In the genomic region with DNA sequence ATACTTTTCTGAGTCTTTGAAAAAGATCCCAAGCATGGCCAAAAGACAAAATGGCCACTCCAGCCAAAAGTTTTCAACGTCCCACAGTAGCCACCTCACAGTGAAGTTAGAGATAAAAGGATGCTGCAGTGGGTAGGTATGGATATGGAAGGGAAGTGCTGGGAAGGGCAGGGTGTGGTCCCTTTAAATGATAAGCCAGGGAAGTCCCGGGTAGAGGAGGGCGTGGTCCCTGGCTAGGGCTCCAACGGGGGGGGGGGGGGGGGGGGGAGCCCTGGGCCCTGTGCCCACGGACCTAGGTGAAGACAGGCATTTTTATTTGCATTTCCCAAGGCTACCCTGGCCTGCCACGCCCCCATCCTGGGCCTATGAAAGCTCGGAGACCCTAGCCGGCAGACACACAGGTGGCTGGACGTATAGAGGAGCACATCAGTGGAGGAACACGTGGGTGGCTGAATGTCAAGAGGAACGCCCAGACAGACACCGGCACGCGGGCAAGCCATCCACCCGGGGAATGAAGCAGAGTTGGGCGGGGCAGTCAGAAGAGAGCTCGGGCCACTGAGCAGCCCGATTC, we compare ENCODE assay signal across 29 cellular contexts.
"Had no signal": no experiment of that assay in that cellular context is flagged by ENCODE, and none has a peak within 500 bp of the region (broad histone marks: within the 10 kb centered on the region; RNA-seq: fewer than 3 reads in every experiment).

No MANE protein-coding gene starts in this region.

- H3K36me3 Mint-ChIP-seq: activated CD4-positive, alpha-beta memory T cell treated with anti-CD3 and anti-CD28 coated beads for 36 hours; activated naive CD4-positive, alpha-beta T cell treated with anti-CD3 and anti-CD28 coated beads, Interleukin-2, amount 10 ng/mL, durations not matched to agents 7 days and 5 days; activated naive CD8-positive, alpha-beta T cell; brain had no signal

- H3K4me1 Mint-ChIP-seq: activated B cell treated with CpG ODN at 0.5 μM for 24 hours; activated naive CD4-positive, alpha-beta T cell treated with anti-CD3 and anti-CD28 coated beads, Interleukin-2, amount 10 ng/mL, durations not matched to agents 7 days and 5 days; activated naive CD8-positive, alpha-beta T cell treated with anti-CD3 and anti-CD28 coated beads, Interleukin-2, amount 50 U/mL, for 24 hours had no signal

- H3K4me1 ChIP-seq: SJCRH30 had no signal

- ATAC-seq: activated naive CD8-positive, alpha-beta T cell treated with anti-CD3 and anti-CD28 coated beads, Interleukin-2, amount 50 U/mL, for 24 hours; activated T-cell treated with anti-CD3 and anti-CD28 coated beads, Interleukin-2, amount 50 U/mL, for 4 hours; Panc1 had no signal

- H3K27ac ChIP-seq: SJCRH30, SK-N-MC, VCaP had no signal

- DNase-seq: activated B cell treated with CpG ODN at 0.5 μM for 24 hours; activated CD4-positive, alpha-beta memory T cell treated with anti-CD3 and anti-CD28 coated beads for 36 hours; activated CD4-positive, alpha-beta T cell treated with anti-CD3 and anti-CD28 coated beads for 4 hours; activated CD4-positive, alpha-beta T cell treated with anti-CD3 and anti-CD28 coated beads, Interleukin-2, amount 50 U/mL, for 1 hour; activated CD4-positive, CD25-positive, alpha-beta regulatory T cell treated with anti-CD3 and anti-CD28 coated beads, Interleukin-2, amount 50 U/mL, for 72 hours; activated CD8-positive, alpha-beta memory T cell treated with anti-CD3 and anti-CD28 coated beads, Interleukin-2, amount 50 U/mL, for 4 hours; activated effector memory CD4-positive, alpha-beta T cell treated with Interleukin-2 at 50 U/mL for 16 hours; activated naive CD4-positive, alpha-beta T cell treated with anti-CD3 and anti-CD28 coated beads, Interleukin-2, amount 10 ng/mL, durations not matched to agents 7 days and 5 days; activated naive CD8-positive, alpha-beta T cell treated with anti-CD3 and anti-CD28 coated beads, Interleukin-2, amount 50 U/mL, for 24 hours; activated T-cell treated with anti-CD3 and anti-CD28 coated beads for 4 hours; activated T-cell treated with anti-CD3 and anti-CD28 coated beads, Interleukin-2, amount 50 U/mL, for 4 hours; NCI-H1105; NCI-H1417 treated with DMSO at 0.1 percent for 48 hours; NCI-H187 treated with DMSO at 0.1 percent for 48 hours; NCI-H2081; NCI-H2171 treated with DMSO at 0.1 percent for 48 hours; NCI-H2227 treated with DMSO at 0.1 percent for 48 hours; NCI-H510A treated with DMSO at 0.1 percent for 48 hours; NCI-H526 treated with DMSO at 0.1 percent for 48 hours; SHP77; SJCRH30 had no signal

- H3K36me3 ChIP-seq: SJCRH30 had no signal

- H3K9me3 Mint-ChIP-seq: activated B cell treated with CpG ODN at 0.5 μM for 24 hours; activated CD4-positive, alpha-beta memory T cell treated with anti-CD3 and anti-CD28 coated beads for 36 hours had no signal

- H3K27ac Mint-ChIP-seq: activated B cell treated with CpG ODN at 0.5 μM for 24 hours; activated CD4-positive, alpha-beta memory T cell treated with anti-CD3 and anti-CD28 coated beads for 36 hours; activated naive CD4-positive, alpha-beta T cell treated with anti-CD3 and anti-CD28 coated beads, Interleukin-2, amount 10 ng/mL, durations not matched to agents 7 days and 5 days; activated naive CD8-positive, alpha-beta T cell; activated naive CD8-positive, alpha-beta T cell treated with anti-CD3 and anti-CD28 coated beads, Interleukin-2, amount 50 U/mL, for 24 hours; activated T-helper 1 cell treated with anti-CD3 and anti-CD28 coated beads, Interleukin-12 subunit alpha, Interleukin-12 subunit beta, Interleukin-2, Interleukin-4 antibody, amounts not matched to agents 30 ng/mL and 10 ng/mL and 1 ng/mL, durations not matched to agents 14 hours and 24 hours and 36 hours; T-helper 1 cell treated with Interleukin-12 subunit alpha and Interleukin-12 subunit beta and Interleukin-4 antibody, amounts not matched to agents 30 μg/mL and 1 μg/mL, for 36 hours; T-helper 2 cell treated with Interferon-gamma antibody and Interleukin-4, amounts not matched to agents 5 μg/mL and 100 μg/mL, for 36 hours had no signal

- H3K4me3 ChIP-seq: SJCRH30, SK-N-MC had no signal

- H3K27me3 Mint-ChIP-seq: activated B cell treated with CpG ODN at 0.5 μM for 24 hours; activated CD4-positive, alpha-beta memory T cell treated with anti-CD3 and anti-CD28 coated beads for 36 hours; activated naive CD4-positive, alpha-beta T cell treated with anti-CD3 and anti-CD28 coated beads, Interleukin-2, amount 10 ng/mL, durations not matched to agents 7 days and 5 days; activated naive CD8-positive, alpha-beta T cell; activated naive CD8-positive, alpha-beta T cell treated with anti-CD3 and anti-CD28 coated beads, Interleukin-2, amount 50 U/mL, for 24 hours had no signal

- H3K9me3 ChIP-seq: SJCRH30 had no signal

- H3K4me3 Mint-ChIP-seq: activated B cell treated with CpG ODN at 0.5 μM for 24 hours; activated CD4-positive, alpha-beta memory T cell treated with anti-CD3 and anti-CD28 coated beads for 36 hours; activated naive CD4-positive, alpha-beta T cell treated with anti-CD3 and anti-CD28 coated beads, Interleukin-2, amount 10 ng/mL, durations not matched to agents 7 days and 5 days; activated naive CD8-positive, alpha-beta T cell; activated naive CD8-positive, alpha-beta T cell treated with anti-CD3 and anti-CD28 coated beads, Interleukin-2, amount 50 U/mL, for 24 hours; activated T-cell treated with anti-CD3 and anti-CD28 coated beads, Interleukin-2, amount 50 U/mL, for 4 hours; activated T-helper 1 cell treated with anti-CD3 and anti-CD28 coated beads, Interleukin-12 subunit alpha, Interleukin-12 subunit beta, Interleukin-2, Interleukin-4 antibody, amounts not matched to agents 30 ng/mL and 10 ng/mL and 1 ng/mL, durations not matched to agents 14 hours and 24 hours and 36 hours; T-helper 1 cell treated with Interleukin-12 subunit alpha and Interleukin-12 subunit beta and Interleukin-4 antibody, amounts not matched to agents 30 μg/mL and 1 μg/mL, for 36 hours; T-helper 2 cell treated with Interferon-gamma antibody and Interleukin-4, amounts not matched to agents 5 μg/mL and 100 μg/mL, for 36 hours had no signal

- H3K27me3 ChIP-seq: SJCRH30 had no signal
